Comparison of ENCODE assay signal across 8 cellular contexts in genomic region chr1:66274634-66275033, GRCh38.
A peak's percentile ranks its signal among the peaks of the same experiment; 100 is the strongest.
DNase-seq lines count a peak whose midpoint lies in the region; ATAC-seq, FAIRE-seq and TF ChIP-seq lines count a peak whose summit lies in the region.

No MANE protein-coding gene starts in this region.

- BruUV-seq in Caco-2 (replicated peaks; lab: Mats Ljungman, UMichigan) = no TSS peak

- no peaks in the 10 kb centered on the region for H3K27me3 Mint-ChIP-seq in activated CD4-positive, alpha-beta T cell treated with anti-CD3 and anti-CD28 coated beads, Interleukin-2, amount 10 ng/mL, durations not matched to agents 24 days and 14 days
- H3K27me3 Mint-ChIP-seq in Caco-2 (ENCODE audit: insufficient read depth, unreplicated experiment) (peaks cover 6% of the 10 kb centered on the region), type B pancreatic cell (no peaks in the 10 kb centered on the region)

- H3K9me3 ChIP-seq in small intestine (ENCODE audit: control insufficient read depth, low read depth) (no peaks in the 10 kb centered on the region), Caco-2 (no peaks in the 10 kb centered on the region)

- no peak for TF ChIP-seq CTCF in Caco-2 (IDR thresholded peaks at IDR 0.05; ENCODE audit: insufficient read depth in 1 of 2, low read depth in 1 of 2, low read length in 1 of 2, severe bottlenecking in 1 of 2, unreplicated experiment in 1 of 2)
- no peak for TF ChIP-seq CTCF in type B pancreatic cell (conservative IDR thresholded peaks at IDR 0.05)

- CTCF ChIA-PET in Caco-2 (lab: Charles Lee) = no interaction called here

- intact Hi-C loops in activated CD4-positive, alpha-beta T cell treated with anti-CD3 and anti-CD28 coated beads, Interleukin-2, amount 10 ng/mL, durations not matched to agents 24 days and 14 days (cut with micrococcal nuclease) = loop anchor here (1.0 to 10.0 kb wide), 6 partner anchors 10 to 1410 kb away; partner anchors contain the start of gene GADD45A
- intact Hi-C loops in Caco-2 (cut with micrococcal nuclease; ENCODE audit: unreplicated experiment) = no loop called here

- ATAC-seq in HG02981 (IDR thresholded peaks at IDR 0.05; ENCODE audit: unreplicated experiment) = peak; percentile 49
- ATAC-seq in activated naive CD4-positive, alpha-beta T cell treated with anti-CD3 and anti-CD28 coated beads, Interleukin-2, amount 50 U/mL, for 72 hours = peak; percentile 26 to 58

- peak; percentile 71 for DNase-seq in activated CD4-positive, alpha-beta T cell treated with anti-CD3 and anti-CD28 coated beads, Interleukin-2, amount 10 ng/mL, durations not matched to agents 24 days and 14 days
- no peak for DNase-seq in activated CD4-positive, alpha-beta T cell treated with anti-CD3 and anti-CD28 coated beads for 48 hours
- DNase-seq in activated naive CD4-positive, alpha-beta T cell treated with anti-CD3 and anti-CD28 coated beads, Interleukin-2, amount 50 U/mL, for 72 hours (ENCODE audit: low spot score in 2 of 2) = no peak
- peak; percentile 32 for DNase-seq in small intestine
- no peak for DNase-seq in Caco-2
- no peak for DNase-seq in type B pancreatic cell (ENCODE audit: extremely low spot score, unreplicated experiment)
- no peak for DNase-seq in DMS 273 treated with DMSO at 0.1 percent for 48 hours (lab: John Stamatoyannopoulos, UW)

- H3K9me3 Mint-ChIP-seq in activated CD4-positive, alpha-beta T cell treated with anti-CD3 and anti-CD28 coated beads, Interleukin-2, amount 10 ng/mL, durations not matched to agents 24 days and 14 days = no peaks in the 10 kb centered on the region
- peaks cover 0 to 4% of the 10 kb centered on the region in 2 donors for H3K9me3 Mint-ChIP-seq in activated naive CD4-positive, alpha-beta T cell treated with anti-CD3 and anti-CD28 coated beads, Interleukin-2, amount 50 U/mL, for 72 hours
- H3K9me3 Mint-ChIP-seq in Caco-2 (ENCODE audit: unreplicated experiment) (no peaks in the 10 kb centered on the region), type B pancreatic cell (no peaks in the 10 kb centered on the region)

- peaks cover 2 to 21% of the 10 kb centered on the region in 2 donors for H3K4me1 ChIP-seq in small intestine (ENCODE audit: control insufficient read depth in 2 of 2, insufficient read depth in 1 of 2, low read depth in 1 of 2, low read length in 1 of 2)
- H3K4me1 ChIP-seq in Caco-2 = no peaks in the 10 kb centered on the region

- peak overlapping the region; percentile 35 for H3K27ac Mint-ChIP-seq in activated CD4-positive, alpha-beta T cell treated with anti-CD3 and anti-CD28 coated beads, Interleukin-2, amount 10 ng/mL, durations not matched to agents 24 days and 14 days
- H3K27ac Mint-ChIP-seq in activated naive CD4-positive, alpha-beta T cell treated with anti-CD3 and anti-CD28 coated beads, Interleukin-2, amount 50 U/mL, for 72 hours = peak overlapping the region; percentile 81 to 88
- H3K27ac Mint-ChIP-seq in Caco-2 (ENCODE audit: unreplicated experiment) (no peak overlapping the region), type B pancreatic cell (no peak overlapping the region)

- WGBS in small intestine, 3 donors = 43 to 73% (median 58%) methylated on average over 1 of the region's 1 CpG

- FAIRE-seq in small intestine (lab: Jason Lieb, UNC) = no peak

- H3K36me3 ChIP-seq in small intestine (ENCODE audit: control insufficient read depth in 2 of 2, insufficient read depth in 2 of 2, low read length in 2 of 2) (no peaks in the 10 kb centered on the region), Caco-2 (ENCODE audit: control insufficient read depth, insufficient read depth, low read length) (no peaks in the 10 kb centered on the region)

- POLR2A ChIA-PET in Caco-2 (lab: Charles Lee) = no interaction called here

- peak overlapping the region; percentile 58 for H3K4me3 Mint-ChIP-seq in activated CD4-positive, alpha-beta T cell treated with anti-CD3 and anti-CD28 coated beads, Interleukin-2, amount 10 ng/mL, durations not matched to agents 24 days and 14 days
- no peak overlapping the region for H3K4me3 Mint-ChIP-seq in Caco-2 (ENCODE audit: unreplicated experiment)
- H3K4me3 Mint-ChIP-seq in type B pancreatic cell = no peak overlapping the region

- H3K36me3 Mint-ChIP-seq in activated CD4-positive, alpha-beta T cell treated with anti-CD3 and anti-CD28 coated beads, Interleukin-2, amount 10 ng/mL, durations not matched to agents 24 days and 14 days (ENCODE audit: low read depth) = peaks cover 2% of the 10 kb centered on the region
- H3K36me3 Mint-ChIP-seq in activated naive CD4-positive, alpha-beta T cell treated with anti-CD3 and anti-CD28 coated beads, Interleukin-2, amount 50 U/mL, for 72 hours = no peaks in the 10 kb centered on the region
- H3K36me3 Mint-ChIP-seq in Caco-2 (ENCODE audit: insufficient read depth, unreplicated experiment) (no peaks in the 10 kb centered on the region), type B pancreatic cell (no peaks in the 10 kb centered on the region)

- H3K4me1 Mint-ChIP-seq in activated CD4-positive, alpha-beta T cell treated with anti-CD3 and anti-CD28 coated beads, Interleukin-2, amount 10 ng/mL, durations not matched to agents 24 days and 14 days = peaks cover 80% of the 10 kb centered on the region
- H3K4me1 Mint-ChIP-seq in Caco-2 (ENCODE audit: low read depth, unreplicated experiment) = no peaks in the 10 kb centered on the region
- H3K4me1 Mint-ChIP-seq in type B pancreatic cell (ENCODE audit: unreplicated experiment) = peaks cover 35% of the 10 kb centered on the region

- H3K4me3 ChIP-seq in small intestine (ENCODE audit: low read depth in 1 of 2, low read length in 2 of 2) (no peak overlapping the region), Caco-2 (ENCODE audit: low read depth, low read length) (no peak overlapping the region)

- H3K27ac ChIP-seq in small intestine (ENCODE audit: low read depth in 1 of 2, low read length in 1 of 2) = no peak overlapping the region

- H3K27me3 ChIP-seq in small intestine (ENCODE audit: control insufficient read depth in 2 of 2, insufficient read depth in 2 of 2, low read length in 2 of 2) (no peaks in the 10 kb centered on the region), Caco-2 (replicated peaks; ENCODE audit: control insufficient read depth, insufficient read depth, low read length) (no peaks in the 10 kb centered on the region)

Comparison
In these comparisons a context has a peak if more than half of its experiments do, and no peak if none do; other contexts are left out.
1. DNase-seq: peak in activated CD4-positive, alpha-beta T cell treated with anti-CD3 and anti-CD28 coated beads, Interleukin-2, amount 10 ng/mL, durations not matched to agents 24 days and 14 days (single experiment) and small intestine (single experiment); none in activated CD4-positive, alpha-beta T cell treated with anti-CD3 and anti-CD28 coated beads for 48 hours (single experiment), activated naive CD4-positive, alpha-beta T cell treated with anti-CD3 and anti-CD28 coated beads, Interleukin-2, amount 50 U/mL, for 72 hours (0 of 2), Caco-2 (0 of 2), type B pancreatic cell (single experiment) and DMS 273 treated with DMSO at 0.1 percent for 48 hours (single experiment).
2. H3K27ac Mint-ChIP-seq: peak in activated CD4-positive, alpha-beta T cell treated with anti-CD3 and anti-CD28 coated beads, Interleukin-2, amount 10 ng/mL, durations not matched to agents 24 days and 14 days (single experiment) and activated naive CD4-positive, alpha-beta T cell treated with anti-CD3 and anti-CD28 coated beads, Interleukin-2, amount 50 U/mL, for 72 hours (2 of 2); none in Caco-2 (single experiment) and type B pancreatic cell (single experiment).